Comparison of ENCODE assay signal across 8 cellular contexts in the genomic region with DNA sequence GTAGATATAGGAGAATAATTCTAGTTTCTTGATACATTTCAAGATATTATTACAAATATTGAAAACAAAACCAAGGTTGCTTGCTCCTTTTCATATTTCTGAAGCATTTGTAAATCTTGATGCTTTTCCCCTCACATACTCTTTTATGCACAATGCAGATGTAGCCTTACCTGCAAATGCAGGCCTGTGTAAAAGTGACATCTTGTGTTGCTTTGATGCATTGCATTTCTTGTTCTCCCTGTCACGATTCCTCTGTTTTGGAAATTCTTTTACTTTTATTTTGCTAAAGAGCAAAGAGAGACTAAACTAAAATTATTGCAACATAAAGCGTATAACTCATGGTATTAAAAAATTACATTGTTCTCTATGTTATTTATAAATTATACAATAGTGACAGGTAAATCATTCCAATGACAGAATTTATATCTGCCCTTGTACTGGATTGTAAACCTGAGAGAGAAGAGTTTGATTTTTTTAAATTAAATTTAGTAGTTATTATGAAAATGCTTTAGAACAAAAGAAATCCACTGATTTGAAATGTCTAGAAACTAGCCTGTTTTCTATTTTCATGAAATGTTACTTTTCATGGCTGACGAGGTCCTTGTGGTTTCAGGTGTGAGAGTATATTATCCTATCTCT.
DNase-seq lines count a peak whose midpoint lies in the region; ATAC-seq, FAIRE-seq and TF ChIP-seq lines count a peak whose summit lies in the region.

No MANE protein-coding gene starts in this region.

- peak; percentile 17 for DNase-seq in HT-29 (ENCODE audit: low spot score)
- peak; percentile 34 for DNase-seq in amniotic epithelial cell (ENCODE audit: low read depth)
- no peak for DNase-seq in kidney epithelial cell (ENCODE audit: low read depth)
- DNase-seq in H54 (ENCODE audit: insufficient read length, low spot score): no peak
- DNase-seq in activated effector memory CD4-positive, alpha-beta T cell treated with Interleukin-2 at 50 U/mL for 16 hours: no peak
- no peak for DNase-seq in natural killer cell treated with Interleukin-12 subunit alpha and Interleukin-12 subunit beta and Interleukin-15 and Interleukin-18, amount 100 ng/mL, for 72 hours (ENCODE audit: low spot score)

- no peak overlapping the region for H3K27ac Mint-ChIP-seq in natural killer cell treated with Interleukin-12 subunit alpha and Interleukin-12 subunit beta and Interleukin-15 and Interleukin-18, amount 100 ng/mL, for 72 hours

- ATAC-seq in GM21529 (IDR thresholded peaks at IDR 0.05; ENCODE audit: unreplicated experiment): no peak
- no peak for ATAC-seq in natural killer cell treated with Interleukin-12 subunit alpha and Interleukin-12 subunit beta and Interleukin-15 and Interleukin-18, amount 100 ng/mL, for 72 hours

- FAIRE-seq in H54 (lab: Jason Lieb, UNC): no peak

- H3K36me3 ChIP-seq in kidney epithelial cell (ENCODE audit: control insufficient read depth, insufficient read depth, low read length): no peaks in the 10 kb centered on the region

- no peaks in the 10 kb centered on the region for H3K27me3 ChIP-seq in kidney epithelial cell (ENCODE audit: control insufficient read depth, insufficient read depth, low read length)

- peaks cover 7% of the 10 kb centered on the region for H3K9me3 Mint-ChIP-seq in natural killer cell treated with Interleukin-12 subunit alpha and Interleukin-12 subunit beta and Interleukin-15 and Interleukin-18, amount 100 ng/mL, for 72 hours

- no peak for TF ChIP-seq POLR2A in H54 (IDR thresholded peaks at IDR 0.05; ENCODE audit: low read depth, low read length)

- H3K27ac ChIP-seq in C4-2B: no peak overlapping the region

- H3K36me3 Mint-ChIP-seq in natural killer cell treated with Interleukin-12 subunit alpha and Interleukin-12 subunit beta and Interleukin-15 and Interleukin-18, amount 100 ng/mL, for 72 hours: no peaks in the 10 kb centered on the region

- no peaks in the 10 kb centered on the region for H3K27me3 Mint-ChIP-seq in natural killer cell treated with Interleukin-12 subunit alpha and Interleukin-12 subunit beta and Interleukin-15 and Interleukin-18, amount 100 ng/mL, for 72 hours

- H3K4me3 Mint-ChIP-seq in natural killer cell treated with Interleukin-12 subunit alpha and Interleukin-12 subunit beta and Interleukin-15 and Interleukin-18, amount 100 ng/mL, for 72 hours: no peak overlapping the region

- H3K4me3 ChIP-seq in kidney epithelial cell (ENCODE audit: low read depth, low read length): no peak overlapping the region

- H3K4me1 Mint-ChIP-seq in natural killer cell treated with Interleukin-12 subunit alpha and Interleukin-12 subunit beta and Interleukin-15 and Interleukin-18, amount 100 ng/mL, for 72 hours (ENCODE audit: low read depth in 2 of 2): no peaks in the 10 kb centered on the region

- TF ChIP-seq CTCF in C4-2B (conservative IDR thresholded peaks at IDR 0.05): peak; percentile 91
- TF ChIP-seq CTCF in kidney epithelial cell (IDR thresholded peaks at IDR 0.05; ENCODE audit: insufficient read depth, low read length, poor library complexity, severe bottlenecking): peak; percentile 64

Comparison
In these comparisons a context has a peak if more than half of its experiments do, and no peak if none do; other contexts are left out.
1. DNase-seq: peak in HT-29 (single experiment) and amniotic epithelial cell (single experiment); none in kidney epithelial cell (single experiment), H54 (single experiment), activated effector memory CD4-positive, alpha-beta T cell treated with Interleukin-2 at 50 U/mL for 16 hours (single experiment) and natural killer cell treated with Interleukin-12 subunit alpha and Interleukin-12 subunit beta and Interleukin-15 and Interleukin-18, amount 100 ng/mL, for 72 hours (single experiment).